Comparison of ENCODE assay signal across 1 cellular context in the genomic region with DNA sequence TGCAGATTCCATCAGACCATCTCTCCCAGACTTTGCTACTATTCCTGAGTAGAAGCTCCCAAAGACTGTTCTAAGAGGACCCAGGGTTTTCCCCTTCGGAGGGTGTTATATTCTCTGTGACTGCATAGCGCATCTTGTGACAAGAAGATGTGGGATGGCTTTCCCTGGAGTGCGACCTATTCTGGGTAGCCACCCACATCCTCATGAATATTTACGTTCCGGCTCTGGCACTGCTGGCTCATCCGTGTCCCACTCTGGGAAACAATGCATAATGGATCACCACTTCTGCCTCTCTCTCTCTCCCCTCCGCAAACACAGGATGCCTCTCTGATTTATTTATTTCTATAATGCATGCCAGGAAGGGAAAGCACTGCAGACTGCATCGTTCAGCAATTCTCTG.
TF ChIP-seq lines count a peak whose summit lies in the region.

No MANE protein-coding gene starts in this region.

TF ChIP-seq in GM23338, 12 proteins besides CTCF, POLR2A, EP300 and RAD21 (continued from another document):
- TF ChIP-seq, protein P1, sequence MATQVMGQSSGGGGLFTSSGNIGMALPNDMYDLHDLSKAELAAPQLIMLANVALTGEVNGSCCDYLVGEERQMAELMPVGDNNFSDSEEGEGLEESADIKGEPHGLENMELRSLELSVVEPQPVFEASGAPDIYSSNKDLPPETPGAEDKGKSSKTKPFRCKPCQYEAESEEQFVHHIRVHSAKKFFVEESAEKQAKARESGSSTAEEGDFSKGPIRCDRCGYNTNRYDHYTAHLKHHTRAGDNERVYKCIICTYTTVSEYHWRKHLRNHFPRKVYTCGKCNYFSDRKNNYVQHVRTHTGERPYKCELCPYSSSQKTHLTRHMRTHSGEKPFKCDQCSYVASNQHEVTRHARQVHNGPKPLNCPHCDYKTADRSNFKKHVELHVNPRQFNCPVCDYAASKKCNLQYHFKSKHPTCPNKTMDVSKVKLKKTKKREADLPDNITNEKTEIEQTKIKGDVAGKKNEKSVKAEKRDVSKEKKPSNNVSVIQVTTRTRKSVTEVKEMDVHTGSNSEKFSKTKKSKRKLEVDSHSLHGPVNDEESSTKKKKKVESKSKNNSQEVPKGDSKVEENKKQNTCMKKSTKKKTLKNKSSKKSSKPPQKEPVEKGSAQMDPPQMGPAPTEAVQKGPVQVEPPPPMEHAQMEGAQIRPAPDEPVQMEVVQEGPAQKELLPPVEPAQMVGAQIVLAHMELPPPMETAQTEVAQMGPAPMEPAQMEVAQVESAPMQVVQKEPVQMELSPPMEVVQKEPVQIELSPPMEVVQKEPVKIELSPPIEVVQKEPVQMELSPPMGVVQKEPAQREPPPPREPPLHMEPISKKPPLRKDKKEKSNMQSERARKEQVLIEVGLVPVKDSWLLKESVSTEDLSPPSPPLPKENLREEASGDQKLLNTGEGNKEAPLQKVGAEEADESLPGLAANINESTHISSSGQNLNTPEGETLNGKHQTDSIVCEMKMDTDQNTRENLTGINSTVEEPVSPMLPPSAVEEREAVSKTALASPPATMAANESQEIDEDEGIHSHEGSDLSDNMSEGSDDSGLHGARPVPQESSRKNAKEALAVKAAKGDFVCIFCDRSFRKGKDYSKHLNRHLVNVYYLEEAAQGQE (IDR thresholded peaks at IDR 0.05; ENCODE audit: unreplicated experiment): no peak
- no peak for TF ChIP-seq EZH2phosphoT487 (IDR thresholded peaks at IDR 0.05; ENCODE audit: unreplicated experiment)
- TF ChIP-seq, protein P2, sequence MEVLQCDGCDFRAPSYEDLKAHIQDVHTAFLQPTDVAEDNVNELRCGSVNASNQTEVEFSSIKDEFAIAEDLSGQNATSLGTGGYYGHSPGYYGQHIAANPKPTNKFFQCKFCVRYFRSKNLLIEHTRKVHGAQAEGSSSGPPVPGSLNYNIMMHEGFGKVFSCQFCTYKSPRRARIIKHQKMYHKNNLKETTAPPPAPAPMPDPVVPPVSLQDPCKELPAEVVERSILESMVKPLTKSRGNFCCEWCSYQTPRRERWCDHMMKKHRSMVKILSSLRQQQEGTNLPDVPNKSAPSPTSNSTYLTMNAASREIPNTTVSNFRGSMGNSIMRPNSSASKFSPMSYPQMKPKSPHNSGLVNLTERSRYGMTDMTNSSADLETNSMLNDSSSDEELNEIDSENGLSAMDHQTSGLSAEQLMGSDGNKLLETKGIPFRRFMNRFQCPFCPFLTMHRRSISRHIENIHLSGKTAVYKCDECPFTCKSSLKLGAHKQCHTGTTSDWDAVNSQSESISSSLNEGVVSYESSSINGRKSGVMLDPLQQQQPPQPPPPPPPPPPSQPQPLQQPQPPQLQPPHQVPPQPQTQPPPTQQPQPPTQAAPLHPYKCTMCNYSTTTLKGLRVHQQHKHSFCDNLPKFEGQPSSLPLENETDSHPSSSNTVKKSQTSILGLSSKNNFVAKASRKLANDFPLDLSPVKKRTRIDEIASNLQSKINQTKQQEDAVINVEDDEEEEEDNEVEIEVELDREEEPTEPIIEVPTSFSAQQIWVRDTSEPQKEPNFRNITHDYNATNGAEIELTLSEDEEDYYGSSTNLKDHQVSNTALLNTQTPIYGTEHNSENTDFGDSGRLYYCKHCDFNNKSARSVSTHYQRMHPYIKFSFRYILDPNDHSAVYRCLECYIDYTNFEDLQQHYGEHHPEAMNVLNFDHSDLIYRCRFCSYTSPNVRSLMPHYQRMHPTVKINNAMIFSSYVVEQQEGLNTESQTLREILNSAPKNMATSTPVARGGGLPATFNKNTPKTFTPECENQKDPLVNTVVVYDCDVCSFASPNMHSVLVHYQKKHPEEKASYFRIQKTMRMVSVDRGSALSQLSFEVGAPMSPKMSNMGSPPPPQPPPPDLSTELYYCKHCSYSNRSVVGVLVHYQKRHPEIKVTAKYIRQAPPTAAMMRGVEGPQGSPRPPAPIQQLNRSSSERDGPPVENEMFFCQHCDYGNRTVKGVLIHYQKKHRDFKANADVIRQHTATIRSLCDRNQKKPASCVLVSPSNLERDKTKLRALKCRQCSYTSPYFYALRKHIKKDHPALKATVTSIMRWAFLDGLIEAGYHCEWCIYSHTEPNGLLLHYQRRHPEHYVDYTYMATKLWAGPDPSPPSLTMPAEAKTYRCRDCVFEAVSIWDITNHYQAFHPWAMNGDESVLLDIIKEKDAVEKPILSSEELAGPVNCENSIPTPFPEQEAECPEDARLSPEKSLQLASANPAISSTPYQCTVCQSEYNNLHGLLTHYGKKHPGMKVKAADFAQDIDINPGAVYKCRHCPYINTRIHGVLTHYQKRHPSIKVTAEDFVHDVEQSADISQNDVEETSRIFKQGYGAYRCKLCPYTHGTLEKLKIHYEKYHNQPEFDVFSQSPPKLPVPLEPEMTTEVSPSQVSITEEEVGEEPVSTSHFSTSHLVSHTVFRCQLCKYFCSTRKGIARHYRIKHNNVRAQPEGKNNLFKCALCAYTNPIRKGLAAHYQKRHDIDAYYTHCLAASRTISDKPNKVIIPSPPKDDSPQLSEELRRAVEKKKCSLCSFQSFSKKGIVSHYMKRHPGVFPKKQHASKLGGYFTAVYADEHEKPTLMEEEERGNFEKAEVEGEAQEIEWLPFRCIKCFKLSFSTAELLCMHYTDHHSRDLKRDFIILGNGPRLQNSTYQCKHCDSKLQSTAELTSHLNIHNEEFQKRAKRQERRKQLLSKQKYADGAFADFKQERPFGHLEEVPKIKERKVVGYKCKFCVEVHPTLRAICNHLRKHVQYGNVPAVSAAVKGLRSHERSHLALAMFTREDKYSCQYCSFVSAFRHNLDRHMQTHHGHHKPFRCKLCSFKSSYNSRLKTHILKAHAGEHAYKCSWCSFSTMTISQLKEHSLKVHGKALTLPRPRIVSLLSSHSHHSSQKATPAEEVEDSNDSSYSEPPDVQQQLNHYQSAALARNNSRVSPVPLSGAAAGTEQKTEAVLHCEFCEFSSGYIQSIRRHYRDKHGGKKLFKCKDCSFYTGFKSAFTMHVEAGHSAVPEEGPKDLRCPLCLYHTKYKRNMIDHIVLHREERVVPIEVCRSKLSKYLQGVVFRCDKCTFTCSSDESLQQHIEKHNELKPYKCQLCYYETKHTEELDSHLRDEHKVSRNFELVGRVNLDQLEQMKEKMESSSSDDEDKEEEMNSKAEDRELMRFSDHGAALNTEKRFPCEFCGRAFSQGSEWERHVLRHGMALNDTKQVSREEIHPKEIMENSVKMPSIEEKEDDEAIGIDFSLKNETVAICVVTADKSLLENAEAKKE (CRISPR knock-in tag; IDR thresholded peaks at IDR 0.05): no peak
